Comparison of ENCODE assay signal across 8 cellular contexts in genomic region chr16:57186630-57187507, GRCh38. TPM values are rescaled to one million over a fixed set of nuclear protein-coding genes. Genes with fewer than 3 reads are reported as not detected.
DNase-seq lines count a peak whose midpoint lies in the region; ATAC-seq and TF ChIP-seq lines count a peak whose summit lies in the region.

No MANE protein-coding gene starts in this region.

- peak; percentile 20 for DNase-seq in Calu3
- peak; percentile 6 for DNase-seq in NOMO-1 treated with DMSO at 0.1 percent for 48 hours (lab: John Stamatoyannopoulos, UW; ENCODE audit: unreplicated experiment)
- peak; percentile 64 for DNase-seq in adipocyte (ENCODE audit: low read depth)
- no peak for DNase-seq in right atrium auricular region (ENCODE audit: low spot score)
- DNase-seq in retinal pigment epithelial cell (ENCODE audit: low read depth): no peak
- DNase-seq in NCI-H187 treated with DMSO at 0.1 percent for 48 hours (lab: John Stamatoyannopoulos, UW): no peak
- no peak for DNase-seq in activated CD4-positive, CD25-positive, alpha-beta regulatory T cell (lab: John Stamatoyannopoulos, UW)

- no peaks in the 10 kb centered on the region for H3K27me3 Mint-ChIP-seq in Calu3 (ENCODE audit: unreplicated experiment)

- H3K9me3 ChIP-seq in adipocyte (ENCODE audit: control insufficient read depth, low read length) (no peaks in the 10 kb centered on the region), right atrium auricular region (no peaks in the 10 kb centered on the region)

- H3K36me3 ChIP-seq in adipocyte (ENCODE audit: control insufficient read depth, insufficient read depth, low read length, severe bottlenecking) (no peaks in the 10 kb centered on the region), right atrium auricular region (no peaks in the 10 kb centered on the region)

- peak overlapping the region; percentile 87 for H3K27ac Mint-ChIP-seq in Calu3 (ENCODE audit: unreplicated experiment)

- ATAC-seq in GM21619 (IDR thresholded peaks at IDR 0.05; ENCODE audit: unreplicated experiment): peak; percentile 3

- CTCF ChIA-PET in Calu3 (lab: Charles Lee): interaction anchor here (0.6 kb wide), 1 partner anchor 367 kb away, joined by 3 read pairs; no protein-coding TSS in a partner anchor

- peak overlapping the region; percentile 99 for H3K4me3 ChIP-seq in adipocyte (ENCODE audit: low read length)
- H3K4me3 ChIP-seq in right atrium auricular region: peak overlapping the region; percentile 73 to 95
- peak overlapping the region; percentile 98 for H3K4me3 ChIP-seq in retinal pigment epithelial cell (ENCODE audit: low read length)

- H3K27ac ChIP-seq in right atrium auricular region: peak overlapping the region; percentile 93 to 97

- no TSS peak for BruUV-seq in Calu3 (replicated peaks; lab: Mats Ljungman, UMichigan)

- H3K4me1 ChIP-seq in adipocyte (ENCODE audit: control insufficient read depth, insufficient read depth, low read length) (peaks cover 43% of the 10 kb centered on the region), right atrium auricular region (peaks cover 0 to 40% of the 10 kb centered on the region in 2 donors)

- TF ChIP-seq CTCF in Calu3 (IDR thresholded peaks at IDR 0.05; ENCODE audit: unreplicated experiment) (no peak), right atrium auricular region (IDR thresholded peaks at IDR 0.05) (no peak), retinal pigment epithelial cell (conservative IDR thresholded peaks at IDR 0.05; ENCODE audit: low read depth, low read length) (no peak)

- intact Hi-C loops in Calu3 (cut with micrococcal nuclease; ENCODE audit: unreplicated experiment): loop anchor here (2.0 to 10.0 kb wide), 2 partner anchors 96 to 228 kb away; no protein-coding TSS in a partner anchor

- no peaks in the 10 kb centered on the region for H3K9me3 Mint-ChIP-seq in Calu3 (ENCODE audit: low read depth, unreplicated experiment)

- no peaks in the 10 kb centered on the region for H3K27me3 ChIP-seq in adipocyte (replicated peaks; ENCODE audit: control insufficient read depth, insufficient read depth, low read length)
- no peaks in the 10 kb centered on the region for H3K27me3 ChIP-seq in right atrium auricular region

- peaks cover 37% of the 10 kb centered on the region for H3K36me3 Mint-ChIP-seq in Calu3 (ENCODE audit: insufficient read depth, unreplicated experiment)

- peak overlapping the region; percentile 93 for H3K4me3 Mint-ChIP-seq in Calu3 (ENCODE audit: low read depth, unreplicated experiment)

- peak overlapping the region; percentile 98 for H3K9ac ChIP-seq in adipocyte (ENCODE audit: low read length)

- peaks cover 26% of the 10 kb centered on the region for H3K4me1 Mint-ChIP-seq in Calu3 (ENCODE audit: low read depth, unreplicated experiment)

RNA-seq across cellular contexts. Expression of gene RSPRY1, which starts 0.7 kb away (rescaled TPM):
- total RNA-seq in Calu3 (2022) (43.6 and 47.4 TPM in 2 replicates), right atrium auricular region (10 to 100 TPM; 17.0 to 17.2 TPM)

RNA-seq across cellular contexts. Expression of gene PSME3IP1, which starts 1.0 kb away (rescaled TPM):
- total RNA-seq in Calu3 (2022): 171 and 177 TPM in 2 replicates
- 10 to 100 TPM; 55.7 to 79.0 TPM for total RNA-seq in right atrium auricular region

RNA-seq across cellular contexts. Expression of gene ARL2BP, which starts 58.2 kb away (rescaled TPM):
- total RNA-seq in Calu3 (2022): 32.6 and 33.3 TPM in 2 replicates
- total RNA-seq in right atrium auricular region: 10 to 100 TPM; 56.4 to 80.4 TPM

Comparison
In these comparisons a context has a peak if more than half of its experiments do, and no peak if none do; other contexts are left out.
1. DNase-seq: peak in Calu3 (single experiment), NOMO-1 treated with DMSO at 0.1 percent for 48 hours (single experiment) and adipocyte (single experiment); none in right atrium auricular region (single experiment), retinal pigment epithelial cell (single experiment), NCI-H187 treated with DMSO at 0.1 percent for 48 hours (single experiment) and activated CD4-positive, CD25-positive, alpha-beta regulatory T cell (0 of 4).
2. Peak in every context shown above with its lines, with median percentiles within 50 percentile points of each other: H3K4me3 ChIP-seq.